Comparison of ENCODE assay signal across 18 cellular contexts in the genomic region with DNA sequence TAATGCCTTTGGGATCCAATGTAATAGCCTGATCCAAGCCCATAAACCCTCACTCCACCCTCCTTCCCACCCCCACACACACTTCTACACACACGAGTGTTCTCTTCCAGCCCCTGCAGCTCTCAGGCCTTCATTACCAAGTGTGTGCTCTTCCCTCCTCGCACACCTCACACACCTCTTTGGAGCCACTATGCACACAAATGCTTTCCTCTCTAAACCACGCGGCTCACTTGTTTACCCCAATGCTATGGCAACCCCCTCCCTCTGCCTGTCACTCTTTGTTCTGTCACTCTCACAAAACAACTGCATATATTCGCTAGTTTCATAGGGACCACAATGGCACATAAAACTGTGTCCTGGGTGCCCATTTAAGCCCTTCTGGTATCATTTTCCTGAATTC. TPM values are rescaled to one million over a fixed set of nuclear protein-coding genes. Genes with fewer than 3 reads are reported as not detected.
A peak's percentile ranks its signal among the peaks of the same experiment; 100 is the strongest.
DNase-seq lines count a peak whose midpoint lies in the region; ATAC-seq and TF ChIP-seq lines count a peak whose summit lies in the region.
"Had no signal": no experiment of that assay in that cellular context is flagged by ENCODE, and none has a peak within 500 bp of the region (broad histone marks: within the 10 kb centered on the region; RNA-seq: fewer than 3 reads in every experiment).

No MANE protein-coding gene starts in this region.

- H3K9me3 Mint-ChIP-seq in CD4-positive, alpha-beta memory T cell: no peaks in the 10 kb centered on the region
- H3K9me3 Mint-ChIP-seq in activated CD8-positive, alpha-beta T cell treated with anti-CD3 and anti-CD28 coated beads, Interleukin-2, amount 10 ng/mL, durations not matched to agents 7 days and 5 days (ENCODE audit: insufficient read depth): no peaks in the 10 kb centered on the region
- peaks cover 4% of the 10 kb centered on the region for H3K9me3 Mint-ChIP-seq in stimulated activated memory B cell treated with anti-CD40 and anti-IgM and Interleukin-4, amounts not matched to agents 10 μg/mL and 1 μg/mL and 100 μg/mL, for 72 hours

- H3K27ac Mint-ChIP-seq in CD4-positive, alpha-beta memory T cell: peak overlapping the region in 5 of 7 donors; percentile 17 to 82 (median 61)
- no peak overlapping the region for H3K27ac Mint-ChIP-seq in activated CD8-positive, alpha-beta T cell treated with anti-CD3 and anti-CD28 coated beads, Interleukin-2, amount 10 ng/mL, durations not matched to agents 7 days and 5 days
- no peak overlapping the region for H3K27ac Mint-ChIP-seq in stimulated activated memory B cell treated with anti-CD40 and anti-IgM and Interleukin-4, amounts not matched to agents 10 μg/mL and 1 μg/mL and 100 μg/mL, for 72 hours

- no peak for TF ChIP-seq CTCF in left lung (IDR thresholded peaks at IDR 0.05)

- POLR2A ChIA-PET in CD4-positive, alpha-beta memory T cell (lab: Charles Lee; ENCODE audit: partially characterized antibody): no interaction called here
- POLR2A ChIA-PET in activated CD8-positive, alpha-beta T cell treated with anti-CD3 and anti-CD28 coated beads, Interleukin-2, amount 10 ng/mL, durations not matched to agents 7 days and 5 days (lab: Charles Lee): no interaction called here

- peak overlapping the region in 2 of 8 donors; percentile 7 to 10 for H3K4me3 Mint-ChIP-seq in CD4-positive, alpha-beta memory T cell
- no peak overlapping the region for H3K4me3 Mint-ChIP-seq in activated CD8-positive, alpha-beta T cell treated with anti-CD3 and anti-CD28 coated beads, Interleukin-2, amount 10 ng/mL, durations not matched to agents 7 days and 5 days
- H3K4me3 Mint-ChIP-seq in stimulated activated memory B cell treated with anti-CD40 and anti-IgM and Interleukin-4, amounts not matched to agents 10 μg/mL and 1 μg/mL and 100 μg/mL, for 72 hours: no peak overlapping the region

- no peaks in the 10 kb centered on the region for H3K27me3 Mint-ChIP-seq in CD4-positive, alpha-beta memory T cell
- no peaks in the 10 kb centered on the region for H3K27me3 Mint-ChIP-seq in activated CD8-positive, alpha-beta T cell treated with anti-CD3 and anti-CD28 coated beads, Interleukin-2, amount 10 ng/mL, durations not matched to agents 7 days and 5 days (ENCODE audit: low read depth)
- H3K27me3 Mint-ChIP-seq in stimulated activated memory B cell treated with anti-CD40 and anti-IgM and Interleukin-4, amounts not matched to agents 10 μg/mL and 1 μg/mL and 100 μg/mL, for 72 hours: no peaks in the 10 kb centered on the region

- peaks cover 43% of the 10 kb centered on the region for H3K4me1 ChIP-seq in CD4-positive, alpha-beta memory T cell (ENCODE audit: insufficient read depth, low read length)
- H3K4me1 ChIP-seq in left lung: peaks cover 0 to 3% of the 10 kb centered on the region in 2 donors

- no peaks in the 10 kb centered on the region for H3K36me3 ChIP-seq in CD4-positive, alpha-beta memory T cell (ENCODE audit: insufficient read depth, low read length)
- no peaks in the 10 kb centered on the region for H3K36me3 ChIP-seq in left lung
- H3K36me3 ChIP-seq: neutrophil had no signal

- CTCF ChIA-PET in CD4-positive, alpha-beta memory T cell (lab: Charles Lee; ENCODE audit: partially characterized antibody): interaction anchor here (0.6 kb wide), 1 partner anchor 58 kb away, joined by 4 read pairs; no protein-coding TSS in a partner anchor
- CTCF ChIA-PET in activated CD8-positive, alpha-beta T cell treated with anti-CD3 and anti-CD28 coated beads, Interleukin-2, amount 10 ng/mL, durations not matched to agents 7 days and 5 days (lab: Charles Lee): no interaction called here

- no peak overlapping the region for H3K27ac ChIP-seq in CD4-positive, alpha-beta memory T cell (ENCODE audit: low read depth, low read length)
- H3K27ac ChIP-seq in left lung: no peak overlapping the region
- H3K27ac ChIP-seq: BLaER1, coronary artery, neutrophil, VCaP had no signal

- no peaks in the 10 kb centered on the region for H3K9me3 ChIP-seq in CD4-positive, alpha-beta memory T cell (ENCODE audit: control insufficient read depth in 1 of 2, low read length in 2 of 2)
- H3K9me3 ChIP-seq in left lung: no peaks in the 10 kb centered on the region
- H3K9me3 ChIP-seq: neutrophil had no signal

- DNase-seq in CD4-positive, alpha-beta memory T cell: peak in 3 of 5 donors; percentile 8 to 39 (median 22)
- DNase-seq in ELF-1 (ENCODE audit: low read depth, low spot score) (peak; percentile 14), left lung (peak in 1 of 2 donors; percentile 42), medulla oblongata (ENCODE audit: extremely low spot score) (no peak), NCI-H524 treated with DMSO at 0.1 percent for 48 hours (lab: John Stamatoyannopoulos, UW) (no peak)
- DNase-seq in activated CD8-positive, alpha-beta T cell treated with anti-CD3 and anti-CD28 coated beads, Interleukin-2, amount 10 ng/mL, durations not matched to agents 7 days and 5 days: peak; percentile 43
- DNase-seq: activated CD8-positive, alpha-beta memory T cell treated with anti-CD3 and anti-CD28 coated beads, Interleukin-2, amount 50 U/mL, for 48 hours; GF-D8; hippocampal formation; PC-3; stimulated activated CD4-positive, alpha-beta T cell treated with anti-CD3 and anti-CD28 coated beads, Interleukin-4, amount 100 ng/mL, for 4 hours had no signal

- H3K4me3 ChIP-seq in CD4-positive, alpha-beta memory T cell (ENCODE audit: low read length in 2 of 2): no peak overlapping the region
- no peak overlapping the region for H3K4me3 ChIP-seq in left lung
- H3K4me3 ChIP-seq: BLaER1, coronary artery had no signal

- ATAC-seq in activated CD8-positive, alpha-beta T cell treated with anti-CD3 and anti-CD28 coated beads, Interleukin-2, amount 10 ng/mL, durations not matched to agents 7 days and 5 days: peak; percentile 51
- ATAC-seq in left lung (peak; percentile 94), HG03571 (IDR thresholded peaks at IDR 0.05; ENCODE audit: unreplicated experiment) (no peak)
- no peak for ATAC-seq in stimulated activated memory B cell treated with anti-CD40 and anti-IgM and Interleukin-4, amounts not matched to agents 10 μg/mL and 1 μg/mL and 100 μg/mL, for 72 hours
- ATAC-seq: PC-3, SK-N-SH treated with all-trans-retinoic acid at 6 μM for 48 hours had no signal

- H3K36me3 Mint-ChIP-seq in CD4-positive, alpha-beta memory T cell: peaks cover 18 to 25% of the 10 kb centered on the region in 2 donors
- peaks cover 17% of the 10 kb centered on the region for H3K36me3 Mint-ChIP-seq in activated CD8-positive, alpha-beta T cell treated with anti-CD3 and anti-CD28 coated beads, Interleukin-2, amount 10 ng/mL, durations not matched to agents 7 days and 5 days (ENCODE audit: low read depth)
- H3K36me3 Mint-ChIP-seq in stimulated activated memory B cell treated with anti-CD40 and anti-IgM and Interleukin-4, amounts not matched to agents 10 μg/mL and 1 μg/mL and 100 μg/mL, for 72 hours: peaks cover 38% of the 10 kb centered on the region

- H3K27me3 ChIP-seq in CD4-positive, alpha-beta memory T cell (ENCODE audit: insufficient read depth, low read length): no peaks in the 10 kb centered on the region
- no peaks in the 10 kb centered on the region for H3K27me3 ChIP-seq in left lung
- H3K27me3 ChIP-seq: BLaER1, neutrophil had no signal

- intact Hi-C loops in CD4-positive, alpha-beta memory T cell (cut with micrococcal nuclease): no loop called here
- intact Hi-C loops in left lung (cut with DNase I): no loop called here

- H3K4me1 Mint-ChIP-seq in CD4-positive, alpha-beta memory T cell: peaks cover 47 to 64% (median 51%) of the 10 kb centered on the region in 4 donors
- peaks cover 39% of the 10 kb centered on the region for H3K4me1 Mint-ChIP-seq in activated CD8-positive, alpha-beta T cell treated with anti-CD3 and anti-CD28 coated beads, Interleukin-2, amount 10 ng/mL, durations not matched to agents 7 days and 5 days (ENCODE audit: low read depth)
- H3K4me1 Mint-ChIP-seq in stimulated activated memory B cell treated with anti-CD40 and anti-IgM and Interleukin-4, amounts not matched to agents 10 μg/mL and 1 μg/mL and 100 μg/mL, for 72 hours: peaks cover 38% of the 10 kb centered on the region

RNA-seq across cellular contexts. Expression of gene PPP2R5E, which starts 35.1 kb away (rescaled TPM):
- 10 to 100 TPM; 36.2 to 38.0 TPM for total RNA-seq in CD4-positive, alpha-beta memory T cell
- polyA plus RNA-seq in CD4-positive, alpha-beta memory T cell: 10 to 100 TPM; 36.2 to 38.3 TPM
- 10 to 100 TPM; 49.7 to 50.4 TPM for total RNA-seq in activated CD8-positive, alpha-beta T cell treated with anti-CD3 and anti-CD28 coated beads, Interleukin-2, amount 10 ng/mL, durations not matched to agents 7 days and 5 days
- total RNA-seq in left lung: 10 to 100 TPM; 44.1 to 45.3 TPM

Comparison
In these comparisons a context has a peak if more than half of its experiments do, and no peak if none do; other contexts are left out.
1. DNase-seq: peak in CD4-positive, alpha-beta memory T cell (3 of 5), ELF-1 (single experiment) and activated CD8-positive, alpha-beta T cell treated with anti-CD3 and anti-CD28 coated beads, Interleukin-2, amount 10 ng/mL, durations not matched to agents 7 days and 5 days (single experiment); none in medulla oblongata (single experiment) and NCI-H524 treated with DMSO at 0.1 percent for 48 hours (single experiment).
2. H3K27ac Mint-ChIP-seq: peak in CD4-positive, alpha-beta memory T cell (5 of 7); none in activated CD8-positive, alpha-beta T cell treated with anti-CD3 and anti-CD28 coated beads, Interleukin-2, amount 10 ng/mL, durations not matched to agents 7 days and 5 days (single experiment) and stimulated activated memory B cell treated with anti-CD40 and anti-IgM and Interleukin-4, amounts not matched to agents 10 μg/mL and 1 μg/mL and 100 μg/mL, for 72 hours (single experiment).
3. ATAC-seq: peak in activated CD8-positive, alpha-beta T cell treated with anti-CD3 and anti-CD28 coated beads, Interleukin-2, amount 10 ng/mL, durations not matched to agents 7 days and 5 days (single experiment) and left lung (single experiment); none in stimulated activated memory B cell treated with anti-CD40 and anti-IgM and Interleukin-4, amounts not matched to agents 10 μg/mL and 1 μg/mL and 100 μg/mL, for 72 hours (single experiment) and HG03571 (single experiment).